ENCODE assay signal across 1 cellular context in the genomic region with DNA sequence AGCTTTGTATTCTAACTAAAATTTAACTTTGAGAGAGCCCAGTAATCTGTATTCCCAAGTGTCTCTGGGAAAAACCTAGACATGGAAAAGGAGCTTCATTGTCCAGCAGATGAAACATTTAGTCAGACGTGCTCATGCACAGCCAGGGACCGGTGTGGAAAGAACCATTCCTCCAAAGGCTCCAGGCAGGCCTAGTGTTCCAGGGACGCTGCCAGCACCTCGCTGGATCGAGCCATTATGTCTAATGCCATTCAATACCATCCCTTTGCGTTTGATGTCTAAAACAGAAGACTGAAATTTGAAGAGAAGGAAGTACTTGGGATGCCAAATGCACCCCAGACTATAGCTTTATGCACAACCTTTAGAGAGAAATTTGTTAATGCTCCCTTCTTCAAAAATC.
TF ChIP-seq lines count a peak whose summit lies in the region.

No MANE protein-coding gene starts in this region.

TF ChIP-seq in WTC11, 78 proteins besides CTCF, POLR2A, EP300 and RAD21 (continued from another document):
- TF ChIP-seq, protein P1, sequence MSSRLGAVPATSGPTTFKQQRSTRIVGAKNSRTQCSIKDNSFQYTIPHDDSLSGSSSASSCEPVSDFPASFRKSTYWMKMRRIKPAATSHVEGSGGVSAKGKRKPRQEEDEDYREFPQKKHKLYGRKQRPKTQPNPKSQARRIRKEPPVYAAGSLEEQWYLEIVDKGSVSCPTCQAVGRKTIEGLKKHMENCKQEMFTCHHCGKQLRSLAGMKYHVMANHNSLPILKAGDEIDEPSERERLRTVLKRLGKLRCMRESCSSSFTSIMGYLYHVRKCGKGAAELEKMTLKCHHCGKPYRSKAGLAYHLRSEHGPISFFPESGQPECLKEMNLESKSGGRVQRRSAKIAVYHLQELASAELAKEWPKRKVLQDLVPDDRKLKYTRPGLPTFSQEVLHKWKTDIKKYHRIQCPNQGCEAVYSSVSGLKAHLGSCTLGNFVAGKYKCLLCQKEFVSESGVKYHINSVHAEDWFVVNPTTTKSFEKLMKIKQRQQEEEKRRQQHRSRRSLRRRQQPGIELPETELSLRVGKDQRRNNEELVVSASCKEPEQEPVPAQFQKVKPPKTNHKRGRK (CRISPR knock-in tag; IDR thresholded peaks at IDR 0.05; ENCODE audit: borderline replicate concordance), result no peak
- no peak for TF ChIP-seq EMX1 (CRISPR knock-in tag; IDR thresholded peaks at IDR 0.05)
- TF ChIP-seq, protein P2, sequence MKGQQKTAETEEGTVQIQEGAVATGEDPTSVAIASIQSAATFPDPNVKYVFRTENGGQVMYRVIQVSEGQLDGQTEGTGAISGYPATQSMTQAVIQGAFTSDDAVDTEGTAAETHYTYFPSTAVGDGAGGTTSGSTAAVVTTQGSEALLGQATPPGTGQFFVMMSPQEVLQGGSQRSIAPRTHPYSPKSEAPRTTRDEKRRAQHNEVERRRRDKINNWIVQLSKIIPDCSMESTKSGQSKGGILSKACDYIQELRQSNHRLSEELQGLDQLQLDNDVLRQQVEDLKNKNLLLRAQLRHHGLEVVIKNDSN (CRISPR knock-in tag; IDR thresholded peaks at IDR 0.05), result no peak
- TF ChIP-seq NFYB (CRISPR knock-in tag; conservative IDR thresholded peaks at IDR 0.05; ENCODE audit: low read depth), result no peak
- TF ChIP-seq, protein P3, sequence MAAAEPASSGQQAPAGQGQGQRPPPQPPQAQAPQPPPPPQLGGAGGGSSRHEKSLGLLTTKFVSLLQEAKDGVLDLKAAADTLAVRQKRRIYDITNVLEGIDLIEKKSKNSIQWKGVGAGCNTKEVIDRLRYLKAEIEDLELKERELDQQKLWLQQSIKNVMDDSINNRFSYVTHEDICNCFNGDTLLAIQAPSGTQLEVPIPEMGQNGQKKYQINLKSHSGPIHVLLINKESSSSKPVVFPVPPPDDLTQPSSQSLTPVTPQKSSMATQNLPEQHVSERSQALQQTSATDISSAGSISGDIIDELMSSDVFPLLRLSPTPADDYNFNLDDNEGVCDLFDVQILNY (CRISPR knock-in tag; IDR thresholded peaks at IDR 0.05), result no peak
- TF ChIP-seq NFATC4 (CRISPR knock-in tag; IDR thresholded peaks at IDR 0.05), result no peak
- TF ChIP-seq, protein P4, sequence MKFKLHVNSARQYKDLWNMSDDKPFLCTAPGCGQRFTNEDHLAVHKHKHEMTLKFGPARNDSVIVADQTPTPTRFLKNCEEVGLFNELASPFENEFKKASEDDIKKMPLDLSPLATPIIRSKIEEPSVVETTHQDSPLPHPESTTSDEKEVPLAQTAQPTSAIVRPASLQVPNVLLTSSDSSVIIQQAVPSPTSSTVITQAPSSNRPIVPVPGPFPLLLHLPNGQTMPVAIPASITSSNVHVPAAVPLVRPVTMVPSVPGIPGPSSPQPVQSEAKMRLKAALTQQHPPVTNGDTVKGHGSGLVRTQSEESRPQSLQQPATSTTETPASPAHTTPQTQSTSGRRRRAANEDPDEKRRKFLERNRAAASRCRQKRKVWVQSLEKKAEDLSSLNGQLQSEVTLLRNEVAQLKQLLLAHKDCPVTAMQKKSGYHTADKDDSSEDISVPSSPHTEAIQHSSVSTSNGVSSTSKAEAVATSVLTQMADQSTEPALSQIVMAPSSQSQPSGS (CRISPR knock-in tag; IDR thresholded peaks at IDR 0.05; ENCODE audit: borderline replicate concordance, low read depth), result no peak
- TF ChIP-seq, protein P5, sequence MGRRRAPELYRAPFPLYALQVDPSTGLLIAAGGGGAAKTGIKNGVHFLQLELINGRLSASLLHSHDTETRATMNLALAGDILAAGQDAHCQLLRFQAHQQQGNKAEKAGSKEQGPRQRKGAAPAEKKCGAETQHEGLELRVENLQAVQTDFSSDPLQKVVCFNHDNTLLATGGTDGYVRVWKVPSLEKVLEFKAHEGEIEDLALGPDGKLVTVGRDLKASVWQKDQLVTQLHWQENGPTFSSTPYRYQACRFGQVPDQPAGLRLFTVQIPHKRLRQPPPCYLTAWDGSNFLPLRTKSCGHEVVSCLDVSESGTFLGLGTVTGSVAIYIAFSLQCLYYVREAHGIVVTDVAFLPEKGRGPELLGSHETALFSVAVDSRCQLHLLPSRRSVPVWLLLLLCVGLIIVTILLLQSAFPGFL (CRISPR knock-in tag; IDR thresholded peaks at IDR 0.05; ENCODE audit: borderline replicate concordance), result no peak
